In genomic region chr11:27505781-27506180, GRCh38 we compare ENCODE assay signal across 1 cellular context.
TF ChIP-seq lines count a peak whose summit lies in the region.

No MANE protein-coding gene starts in this region.

TF ChIP-seq in GM23338, 12 proteins besides CTCF, POLR2A, EP300 and RAD21 (continued from another document):
- TF ChIP-seq ZNF462 (CRISPR knock-in tag; IDR thresholded peaks at IDR 0.05) (no peak), POLR2AphosphoS5 (IDR thresholded peaks at IDR 0.05; ENCODE audit: low read depth) (no peak), ZNF331 (CRISPR knock-in tag; IDR thresholded peaks at IDR 0.05; ENCODE audit: low read depth) (no peak), CREB1 (CRISPR knock-in tag; IDR thresholded peaks at IDR 0.05; ENCODE audit: low read depth) (no peak), ETS1 (IDR thresholded peaks at IDR 0.05) (no peak), REST (IDR thresholded peaks at IDR 0.05; ENCODE audit: unreplicated experiment) (no peak), STAT1 (IDR thresholded peaks at IDR 0.05; ENCODE audit: unreplicated experiment) (no peak), JUNB (IDR thresholded peaks at IDR 0.05; ENCODE audit: unreplicated experiment) (no peak), ZNF114 (CRISPR knock-in tag; IDR thresholded peaks at IDR 0.05) (no peak), EZH2 (IDR thresholded peaks at IDR 0.05; ENCODE audit: low read depth, unreplicated experiment) (no peak), NANOG (IDR thresholded peaks at IDR 0.05; ENCODE audit: borderline replicate concordance) (no peak)
